11 cellular contexts compared by ENCODE assay signal in genomic region chr15:32669870-32670623, GRCh38. TPM values are rescaled to one million over a fixed set of nuclear protein-coding genes. Genes with fewer than 3 reads are reported as not detected.
DNase-seq lines count a peak whose midpoint lies in the region; ATAC-seq and TF ChIP-seq lines count a peak whose summit lies in the region.
"Had no signal": no experiment of that assay in that cellular context is flagged by ENCODE, and none has a peak within 500 bp of the region (broad histone marks: within the 10 kb centered on the region; RNA-seq: fewer than 3 reads in every experiment).

No MANE protein-coding gene starts in this region.

- H3K4me1 ChIP-seq in mesenchymal stem cell (ENCODE audit: control insufficient read depth, insufficient read depth, low read depth, low read length): peaks cover 5% of the 10 kb centered on the region
- no peaks in the 10 kb centered on the region for H3K4me1 ChIP-seq in Karpas-422 (ENCODE audit: low read length)

- H3K36me3 ChIP-seq in mesenchymal stem cell (ENCODE audit: control insufficient read depth in 1 of 2, insufficient read depth in 2 of 2, low read depth in 1 of 2, low read length in 2 of 2) (no peaks in the 10 kb centered on the region), Karpas-422 (ENCODE audit: insufficient read depth, low read length) (peaks cover 22% of the 10 kb centered on the region; the same call in 1 of the 2 replicates)

- H3K4me3 ChIP-seq in epithelial cell of esophagus (ENCODE audit: low read length) (no peak overlapping the region), mesenchymal stem cell (ENCODE audit: insufficient read depth in 1 of 2, low read depth in 1 of 2, low read length in 2 of 2) (peak overlapping the region in 1 of 2 experiments; percentile 56), Karpas-422 (ENCODE audit: low read length) (no peak overlapping the region)

- H3K79me1 ChIP-seq in mesenchymal stem cell (replicated peaks; ENCODE audit: low read length, poor library complexity, severe bottlenecking): no peaks in the 10 kb centered on the region

- no peaks in the 10 kb centered on the region for H3K9me3 ChIP-seq in mesenchymal stem cell (ENCODE audit: control insufficient read depth, low read length)
- H3K9me3 ChIP-seq in Karpas-422 (ENCODE audit: low read length): no peaks in the 10 kb centered on the region

- no peak overlapping the region for H2AK5ac ChIP-seq in mesenchymal stem cell (ENCODE audit: low read length, severe bottlenecking)

- no peak overlapping the region for H3K4ac ChIP-seq in mesenchymal stem cell (ENCODE audit: low read depth in 1 of 2, low read length in 2 of 2)

- H4K91ac ChIP-seq in mesenchymal stem cell (ENCODE audit: low read length): no peak overlapping the region

- peak overlapping the region in 1 of 2 experiments; percentile 39 for H2BK12ac ChIP-seq in mesenchymal stem cell (ENCODE audit: low read length in 2 of 2)

- H2BK120ac ChIP-seq in mesenchymal stem cell (ENCODE audit: low read depth, low read length): no peak overlapping the region

- no peak overlapping the region for H2BK5ac ChIP-seq in mesenchymal stem cell (ENCODE audit: low read depth, low read length, poor library complexity, severe bottlenecking)

- peak overlapping the region; percentile 47 to 55 for H3K18ac ChIP-seq in mesenchymal stem cell (ENCODE audit: low read depth in 1 of 2, low read length in 2 of 2)

- 57% methylated on average over 5 of the region's 6 CpGs for WGBS in mesenchymal stem cell

- DNase-seq in AG08396 (ENCODE audit: low spot score): peak; percentile 27
- peak; percentile 85 to 87 for DNase-seq in NCI-H526 (lab: John Stamatoyannopoulos, UW)
- DNase-seq in epithelial cell of esophagus (ENCODE audit: low read depth): peak; percentile 55
- DNase-seq in mesenchymal stem cell: peak; percentile 24
- no peak for DNase-seq in DMS53 (lab: John Stamatoyannopoulos, UW)
- DNase-seq in Karpas-422: no peak
- DNase-seq: activated gamma-delta T cell treated with Interleukin-2 at 50 U/mL for 16 hours; CD4-positive, alpha-beta memory T cell had no signal

- H3K27ac ChIP-seq in mesenchymal stem cell (ENCODE audit: low read length, poor library complexity, severe bottlenecking) (no peak overlapping the region), Karpas-422 (ENCODE audit: low read length) (no peak overlapping the region)

- TF ChIP-seq CTCF in epithelial cell of esophagus (IDR thresholded peaks at IDR 0.05; ENCODE audit: insufficient read depth, low read depth, low read length, missing control alignments): no peak

- no peak overlapping the region for H3K14ac ChIP-seq in mesenchymal stem cell (ENCODE audit: low read length in 2 of 2)

- peak overlapping the region; percentile 87 for H3K9ac ChIP-seq in mesenchymal stem cell (ENCODE audit: low read length)
- H3K9ac ChIP-seq in Karpas-422 (ENCODE audit: low read length): no peak overlapping the region

- no peak overlapping the region for H4K8ac ChIP-seq in mesenchymal stem cell (ENCODE audit: low read length)

- H4K20me1 ChIP-seq in Karpas-422 (ENCODE audit: insufficient read depth, low read depth, low read length): no peaks in the 10 kb centered on the region

- no peak for ATAC-seq in HG03280 (IDR thresholded peaks at IDR 0.05; ENCODE audit: unreplicated experiment)
- no peak for ATAC-seq in HG03196 (IDR thresholded peaks at IDR 0.05; ENCODE audit: unreplicated experiment)

- no peaks in the 10 kb centered on the region for H3K9me2 ChIP-seq in Karpas-422 (replicated peaks; ENCODE audit: insufficient read depth, low read length)

- no peaks in the 10 kb centered on the region for H3K79me2 ChIP-seq in Karpas-422 (ENCODE audit: low read length)

- H3K4me2 ChIP-seq in mesenchymal stem cell (ENCODE audit: low read length, poor library complexity, severe bottlenecking) (no peak overlapping the region), Karpas-422 (ENCODE audit: low read depth, low read length, poor library complexity, severe bottlenecking) (no peak overlapping the region)

- H2AFZ ChIP-seq in mesenchymal stem cell (ENCODE audit: low read depth, low read length): peak overlapping the region; percentile 46
- H2AFZ ChIP-seq in Karpas-422 (ENCODE audit: low read length): no peak overlapping the region

- no peak overlapping the region for H2BK15ac ChIP-seq in mesenchymal stem cell (ENCODE audit: low read depth, poor library complexity, severe bottlenecking)

- H3K23ac ChIP-seq in mesenchymal stem cell (ENCODE audit: low read length in 2 of 2): peak overlapping the region in 1 of 2 experiments; percentile 34

- H3K27me3 ChIP-seq in mesenchymal stem cell (ENCODE audit: control insufficient read depth in 1 of 2, insufficient read depth in 1 of 2, low read length in 2 of 2) (no peaks in the 10 kb centered on the region), Karpas-422 (ENCODE audit: low read length) (no peaks in the 10 kb centered on the region)

RNA-seq across cellular contexts. Expression of gene SCG5, which starts 28.5 kb away (rescaled TPM):
- polyA plus RNA-seq in mesenchymal stem cell (2013, experiment 1 of 2): 1.5 TPM
- polyA plus RNA-seq in mesenchymal stem cell (2013, experiment 2 of 2): 2.4 TPM
- 0.83 and 1.8 TPM in 2 replicates for total RNA-seq in Karpas-422 (2014; rRNA removed; shearing (Covaris generic); ENCODE audit: low replicate concordance)

RNA-seq across cellular contexts. Expression of gene GREM1, which starts 47.8 kb away (rescaled TPM):
- polyA plus RNA-seq in mesenchymal stem cell (2013, experiment 1 of 2): 20.7 TPM
- polyA plus RNA-seq in mesenchymal stem cell (2013, experiment 2 of 2): 22.2 TPM
- total RNA-seq in Karpas-422 (2014; rRNA removed; shearing (Covaris generic); ENCODE audit: low replicate concordance): not detected in 2 replicates
- total RNA-seq: CD4-positive, alpha-beta memory T cell; T-helper 1 cell treated with Interleukin-12 subunit alpha and Interleukin-12 subunit beta and Interleukin-4 antibody, amounts not matched to agents 30 ng/mL and 1 ng/mL, for 36 hours had no signal
- polyA plus RNA-seq: CD4-positive, alpha-beta memory T cell had no signal

RNA-seq across cellular contexts. Expression of gene ARHGAP11A, which starts 54.7 kb away (rescaled TPM):
- polyA plus RNA-seq in mesenchymal stem cell (2013, experiment 1 of 2): 4.5 TPM
- 5.2 TPM for polyA plus RNA-seq in mesenchymal stem cell (2013, experiment 2 of 2)
- 22.2 and 35.5 TPM in 2 replicates for total RNA-seq in Karpas-422 (2014; rRNA removed; shearing (Covaris generic); ENCODE audit: low replicate concordance)

Comparison
In these comparisons a context has a peak if more than half of its experiments do, and no peak if none do; other contexts are left out.
1. DNase-seq: peak in AG08396 (single experiment), NCI-H526 (2 of 2), epithelial cell of esophagus (single experiment) and mesenchymal stem cell (single experiment); none in DMS53 (single experiment) and Karpas-422 (single experiment).